ENCODE assay signal across 26 cellular contexts in the genomic region with DNA sequence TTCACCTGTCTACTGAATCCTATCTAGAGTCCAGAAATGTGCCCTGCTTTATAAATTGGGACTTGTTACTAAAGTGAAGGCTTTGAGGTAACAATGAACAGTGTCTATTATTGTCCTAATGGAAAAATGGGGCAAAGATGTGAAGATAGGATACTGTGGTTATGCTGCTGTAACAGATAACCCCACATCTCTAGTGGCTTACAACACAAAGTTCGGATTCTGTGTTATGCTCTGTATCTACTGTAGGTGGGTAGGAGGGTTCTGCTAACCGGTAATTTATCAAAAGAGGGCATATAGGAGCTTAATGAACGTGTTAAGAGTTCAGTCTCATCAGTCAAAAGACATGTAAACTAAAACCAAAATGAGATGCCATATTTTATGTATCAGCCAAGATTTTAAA. TPM values are rescaled to one million over a fixed set of nuclear protein-coding genes. Genes with fewer than 3 reads are reported as not detected.
"Had no signal": no experiment of that assay in that cellular context is flagged by ENCODE, and none has a peak within 500 bp of the region (broad histone marks: within the 10 kb centered on the region; RNA-seq: fewer than 3 reads in every experiment).

No MANE protein-coding gene starts in this region.

- ATAC-seq: activated CD8-positive, alpha-beta T cell treated with anti-CD3 and anti-CD28 coated beads for 36 hours; gastroesophageal sphincter; heart left ventricle; left ventricle myocardium superior; right cardiac atrium; SK-N-SH treated with all-trans-retinoic acid at 6 μM for 48 hours; stimulated activated memory B cell treated with anti-CD40 and anti-IgM and Interleukin-4, amounts not matched to agents 10 μg/mL and 1 μg/mL and 100 μg/mL, for 72 hours; WTC11 had no signal

- H2AFZ ChIP-seq: parathyroid adenoma had no signal

- H3K27ac Mint-ChIP-seq: brain; nephron; stimulated activated memory B cell treated with anti-CD40 and anti-IgM and Interleukin-4, amounts not matched to agents 10 μg/mL and 1 μg/mL and 100 μg/mL, for 72 hours; WTC11 had no signal

- H3K9me3 Mint-ChIP-seq: activated CD8-positive, alpha-beta T cell treated with anti-CD3 and anti-CD28 coated beads for 36 hours; activated T-cell treated with anti-CD3 and anti-CD28 coated beads, Interleukin-2, amount 50 U/mL, for 4 hours; brain; nephron; stimulated activated memory B cell treated with anti-CD40 and anti-IgM and Interleukin-4, amounts not matched to agents 10 μg/mL and 1 μg/mL and 100 μg/mL, for 72 hours; WTC11 had no signal

- H3K4me3 Mint-ChIP-seq: activated CD8-positive, alpha-beta T cell treated with anti-CD3 and anti-CD28 coated beads for 36 hours; activated T-cell treated with anti-CD3 and anti-CD28 coated beads, Interleukin-2, amount 50 U/mL, for 4 hours; brain; nephron; stimulated activated memory B cell treated with anti-CD40 and anti-IgM and Interleukin-4, amounts not matched to agents 10 μg/mL and 1 μg/mL and 100 μg/mL, for 72 hours; WTC11 had no signal

- DNase-seq: activated CD4-positive, alpha-beta T cell treated with anti-CD3 and anti-CD28 coated beads for 4 hours; activated CD8-positive, alpha-beta T cell treated with anti-CD3 and anti-CD28 coated beads for 36 hours; activated effector memory CD4-positive, alpha-beta T cell treated with anti-CD3 and anti-CD28 coated beads, Interleukin-2, amount 50 U/mL, for 16 hours; activated T-cell treated with anti-CD3 and anti-CD28 coated beads, Interleukin-2, amount 50 U/mL, for 4 hours; aorta; heart left ventricle; left ventricle myocardium superior; mammary epithelial cell; midbrain; stimulated activated CD4-positive, alpha-beta T cell treated with anti-CD3 and anti-CD28 coated beads, Interleukin-1b, Interleukin-23, amount 100 ng/mL, for 48 hours; stomach; T-helper 9 cell had no signal

- H3K27me3 Mint-ChIP-seq: activated CD8-positive, alpha-beta T cell treated with anti-CD3 and anti-CD28 coated beads for 36 hours; brain; stimulated activated memory B cell treated with anti-CD40 and anti-IgM and Interleukin-4, amounts not matched to agents 10 μg/mL and 1 μg/mL and 100 μg/mL, for 72 hours had no signal

- H3K9ac ChIP-seq: parathyroid adenoma had no signal

- H3K27ac ChIP-seq: epithelial cell of prostate, gastroesophageal sphincter, neutrophil, parathyroid adenoma, suprapubic skin, tibial nerve had no signal

- H3K4me3 ChIP-seq: gastroesophageal sphincter, heart left ventricle, stomach, suprapubic skin, tibial nerve had no signal

- H3K27me3 ChIP-seq: gastroesophageal sphincter, heart left ventricle, neutrophil, stomach, suprapubic skin, tibial nerve had no signal

RNA-seq across cellular contexts. Expression of a gene that starts 28.9 kb away (rescaled TPM):
- total RNA-seq: activated CD8-positive, alpha-beta T cell treated with anti-CD3 and anti-CD28 coated beads for 36 hours; chondrocyte; pulmonary artery endothelial cell; stomach had no signal
- polyA plus RNA-seq: stomach had no signal
